8 cellular contexts compared by ENCODE assay signal in the genomic region with DNA sequence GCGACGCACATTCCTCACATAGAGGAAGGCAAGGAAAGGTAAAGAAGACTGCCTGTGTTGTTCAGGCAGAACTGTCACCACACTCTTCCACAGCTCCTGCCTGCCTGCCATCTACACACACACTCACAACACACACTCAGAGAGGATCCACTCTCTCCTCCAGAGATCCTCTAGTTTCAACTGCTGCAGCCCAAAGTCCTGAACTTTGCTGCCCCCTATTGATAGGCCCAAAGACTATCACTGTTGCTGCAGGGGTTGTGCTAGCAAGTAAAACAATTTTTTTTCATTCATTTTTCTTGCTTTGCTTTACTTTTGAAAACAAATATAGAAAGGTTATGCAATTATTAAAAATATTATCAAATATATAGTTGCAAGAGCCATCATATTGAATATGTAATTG. TPM values are rescaled to one million over a fixed set of nuclear protein-coding genes. Genes with fewer than 3 reads are reported as not detected.
DNase-seq lines count a peak whose midpoint lies in the region; ATAC-seq, FAIRE-seq and TF ChIP-seq lines count a peak whose summit lies in the region.

No MANE protein-coding gene starts in this region.

- H3K4me3 ChIP-seq in A673 (ENCODE audit: low read depth, low read length, poor library complexity, severe bottlenecking) (no peak overlapping the region), GM06990 (replicated peaks; ENCODE audit: low read depth, low read length) (no peak overlapping the region), fibroblast of pulmonary artery (replicated peaks; ENCODE audit: low read depth, low read length) (no peak overlapping the region), pancreas (no peak overlapping the region)

- H3K4me3 Mint-ChIP-seq in T-helper 17 cell, result no peak overlapping the region

- H3K27me3 ChIP-seq in A673 (replicated peaks; ENCODE audit: insufficient read depth, low read depth, low read length, poor library complexity) (no peaks in the 10 kb centered on the region), GM06990 (replicated peaks; ENCODE audit: control insufficient read depth, insufficient read depth, low read length) (no peaks in the 10 kb centered on the region), pancreas (no peaks in the 10 kb centered on the region)

- DNase-seq in A673 (ENCODE audit: low spot score) (peak; percentile 67), GM06990 (ENCODE audit: extremely low read depth, insufficient read length) (no peak), NCI-H1105 treated with DMSO at 0.1 percent for 48 hours (lab: John Stamatoyannopoulos, UW) (peak; percentile 49), T-helper 17 cell (no peak), fibroblast of pulmonary artery (ENCODE audit: low read depth) (peak; percentile 64), pancreas (peak in 4 of 6 donors; percentile 30 to 46 (median 32))

- H3K4me1 ChIP-seq in A673 (ENCODE audit: insufficient read depth, low read length, poor library complexity, severe bottlenecking) (peaks cover 6% of the 10 kb centered on the region), pancreas (peaks cover 9 to 11% (median 10%) of the 10 kb centered on the region in 3 donors)

- intact Hi-C loops in A673 (cut with micrococcal nuclease; ENCODE audit: unreplicated experiment), result loop anchor here (10.0 kb wide), 1 partner anchor 462 kb away; the partner anchor contains the start of gene ADCY2
- intact Hi-C loops in pancreas (cut with DNase I), result no loop called here

- H3K27ac ChIP-seq in A673 (ENCODE audit: low read depth, low read length, poor library complexity, severe bottlenecking), result no peak overlapping the region
- H3K27ac ChIP-seq in pancreas, result no peak overlapping the region

- no peaks in the 10 kb centered on the region for H3K27me3 Mint-ChIP-seq in T-helper 17 cell

- peaks cover 22% of the 10 kb centered on the region for H3K4me1 Mint-ChIP-seq in T-helper 17 cell

- CTCF ChIA-PET in A673 (lab: Charles Lee), result no interaction called here

- no peaks in the 10 kb centered on the region for H3K9me3 ChIP-seq in A673 (ENCODE audit: low read depth, low read length, poor library complexity, severe bottlenecking)
- H3K9me3 ChIP-seq in T-helper 17 cell (ENCODE audit: control insufficient read depth, low read length, poor library complexity, severe bottlenecking), result peaks cover 3% of the 10 kb centered on the region
- no peaks in the 10 kb centered on the region for H3K9me3 ChIP-seq in pancreas

- no peak for FAIRE-seq in pancreas (lab: Jason Lieb, UNC)

- H3K36me3 Mint-ChIP-seq in T-helper 17 cell (ENCODE audit: low read depth), result peaks cover 5% of the 10 kb centered on the region

- BruUV-seq in A673 (replicated peaks; lab: Mats Ljungman, UMichigan), result no TSS peak

- TF ChIP-seq CTCF in A673 (conservative IDR thresholded peaks at IDR 0.05; ENCODE audit: low read depth, low read length) (peak; percentile 85), GM06990 (IDR thresholded peaks at IDR 0.05; ENCODE audit: insufficient read depth, low read length, poor library complexity, severe bottlenecking) (peak; percentile 52), fibroblast of pulmonary artery (IDR thresholded peaks at IDR 0.05; ENCODE audit: low read length, missing control alignments) (peak; percentile 76), pancreas (IDR thresholded peaks at IDR 0.05) (peak; percentile 44 to 55 (median 47))

- POLR2A ChIA-PET in A673 (lab: Charles Lee; ENCODE audit: low non-redundant PET), result no interaction called here

- ATAC-seq in T-helper 17 cell (peak; percentile 60), pancreas (peak; percentile 76 to 91 (median 85)), HG03460 (IDR thresholded peaks at IDR 0.05; ENCODE audit: unreplicated experiment) (no peak), GM18511 (IDR thresholded peaks at IDR 0.05; ENCODE audit: unreplicated experiment) (no peak)

- peak overlapping the region; percentile 16 for H3K27ac Mint-ChIP-seq in T-helper 17 cell

- H3K36me3 ChIP-seq in A673 (ENCODE audit: insufficient read depth, low read length, poor library complexity, severe bottlenecking) (peaks cover 28% of the 10 kb centered on the region), GM06990 (ENCODE audit: control insufficient read depth, insufficient read depth, low read length) (peaks cover 3% of the 10 kb centered on the region), pancreas (peaks cover 0 to 14% (median 2%) of the 10 kb centered on the region in 3 donors)

- 96 to 100% methylated on average over 2 of the region's 2 CpGs for WGBS in pancreas, 2 donors

RNA-seq across cellular contexts. Expression of gene CFAP90, which starts 5.9 kb away (rescaled TPM):
- total RNA-seq in A673 (2021) (not detected in 2 replicates), T-helper 17 cell (not detected), pancreas (1 to 10 TPM in 3 of 6 donors, under 1 TPM in 3; 0.61 to 1.7 (median 1.1) TPM)
- 1 to 10 TPM; 2.1 to 7.4 TPM for polyA plus RNA-seq in pancreas

RNA-seq across cellular contexts. Expression of gene FASTKD3, which starts 12.0 kb away (rescaled TPM):
- total RNA-seq in A673 (2021) (13.2 and 16.8 TPM in 2 replicates), T-helper 17 cell (1 to 10 TPM; 4.9 to 5.5 TPM), pancreas (1 to 10 TPM; 1.8 to 6.6 (median 2.6) TPM)
- 10 to 100 TPM in 1 of 2 donors, 1 to 10 TPM in 1; 8.4 to 10.3 TPM for polyA plus RNA-seq in pancreas

RNA-seq across cellular contexts. Expression of gene MTRR, which starts 12.1 kb away (rescaled TPM):
- total RNA-seq in A673 (2021) (44.4 and 57.1 TPM in 2 replicates), T-helper 17 cell (100 to 1,000 TPM; 101 to 106 TPM), pancreas (10 to 100 TPM; 18.4 to 27.8 (median 20.2) TPM)
- 10 to 100 TPM in 1 of 2 donors, 1 to 10 TPM in 1; 6.8 to 15.1 TPM for polyA plus RNA-seq in pancreas

Comparison
In these comparisons a context has a peak if more than half of its experiments do, and no peak if none do; other contexts are left out.
1. DNase-seq: peak in A673 (single experiment), NCI-H1105 treated with DMSO at 0.1 percent for 48 hours (single experiment), fibroblast of pulmonary artery (single experiment) and pancreas (4 of 6); none in GM06990 (single experiment) and T-helper 17 cell (0 of 3).
2. ATAC-seq: peak in T-helper 17 cell (single experiment) and pancreas (4 of 4); none in HG03460 (single experiment) and GM18511 (single experiment).
3. Peak in every context shown above with its lines, with median percentiles within 50 percentile points of each other: CTCF ChIP-seq.